ENCODE assay signal across 17 cellular contexts in genomic region chr5:35754481-35754880, GRCh38.
A peak's percentile ranks its signal among the peaks of the same experiment; 100 is the strongest.
DNase-seq lines count a peak whose midpoint lies in the region; TF ChIP-seq lines count a peak whose summit lies in the region.
"Had no signal": no experiment of that assay in that cellular context is flagged by ENCODE, and none has a peak within 500 bp of the region (broad histone marks: within the 10 kb centered on the region; RNA-seq: fewer than 3 reads in every experiment).

No MANE protein-coding gene starts in this region.

- peaks cover 82% of the 10 kb centered on the region for H3K27me3 ChIP-seq in H7 (ENCODE audit: control insufficient read depth, insufficient read depth, low read length)
- peaks cover 95% of the 10 kb centered on the region for H3K27me3 ChIP-seq in NT2/D1 (ENCODE audit: insufficient read depth, insufficient read length)
- H3K27me3 ChIP-seq in osteoblast (ENCODE audit: insufficient read depth, low read length): peaks cover 2% of the 10 kb centered on the region
- H3K27me3 ChIP-seq: BE2C had no signal

- no peaks in the 10 kb centered on the region for H4K20me1 ChIP-seq in osteoblast (ENCODE audit: insufficient read depth, low read length)

- H3K4me3 ChIP-seq in H7 (ENCODE audit: insufficient read depth, low read depth, low read length): no peak overlapping the region
- no peak overlapping the region for H3K4me3 ChIP-seq in NT2/D1 (ENCODE audit: insufficient read length, low read depth)
- no peak overlapping the region for H3K4me3 ChIP-seq in osteoblast (ENCODE audit: insufficient read depth, low read length)
- H3K4me3 ChIP-seq: A549 had no signal

- no peak overlapping the region for H3K4me2 ChIP-seq in osteoblast (ENCODE audit: insufficient read depth, low read length)
- H3K4me2 ChIP-seq: A549 had no signal

- no peaks in the 10 kb centered on the region for H3K36me3 ChIP-seq in H7 (replicated peaks; ENCODE audit: control insufficient read depth, insufficient read depth, low read length)
- H3K36me3 ChIP-seq in NT2/D1 (ENCODE audit: insufficient read depth, insufficient read length, low read length): no peaks in the 10 kb centered on the region
- no peaks in the 10 kb centered on the region for H3K36me3 ChIP-seq in osteoblast (ENCODE audit: insufficient read depth, low read length)
- H3K36me3 ChIP-seq: BE2C had no signal

- no peaks in the 10 kb centered on the region for H3K79me2 ChIP-seq in osteoblast (ENCODE audit: insufficient read depth, low read length)

- TF ChIP-seq CTCF in osteoblast (IDR thresholded peaks at IDR 0.05; ENCODE audit: extremely low read depth, low read depth, low read length): no peak

- H3K9me3 ChIP-seq in NT2/D1 (ENCODE audit: insufficient read depth, low read length): no peaks in the 10 kb centered on the region
- H3K9me3 ChIP-seq in osteoblast (ENCODE audit: low read depth, low read length): no peaks in the 10 kb centered on the region
- H3K9me3 ChIP-seq: A549, BE2C had no signal

- H3K4me1 ChIP-seq in NT2/D1 (ENCODE audit: insufficient read depth, insufficient read length) (peaks cover 2% of the 10 kb centered on the region), osteoblast (ENCODE audit: insufficient read depth, low read length) (no peaks in the 10 kb centered on the region)
- H3K4me1 ChIP-seq: A549, BE2C had no signal

- H2AFZ ChIP-seq in osteoblast (ENCODE audit: low read length): peak overlapping the region; percentile 22

- H3K27ac ChIP-seq in osteoblast (ENCODE audit: low read depth, low read length): no peak overlapping the region
- H3K27ac ChIP-seq: A549, C4-2B had no signal

- H3K9ac ChIP-seq in NT2/D1 (ENCODE audit: insufficient read length, low read depth): no peak overlapping the region

- peak; percentile 32 for DNase-seq in H7
- peak; percentile 44 for DNase-seq in NT2/D1 (ENCODE audit: low read depth, low spot score)
- DNase-seq in iPS DF 19.7 (ENCODE audit: low read depth, low spot score): peak; percentile 47
- DNase-seq in osteoblast (ENCODE audit: insufficient read length, low spot score, missing footprints): no peak
- no peak for DNase-seq in activated CD8-positive, alpha-beta memory T cell treated with anti-CD3 and anti-CD28 coated beads for 24 hours
- DNase-seq in NCI-H2171 treated with DMSO at 0.1 percent for 48 hours (lab: John Stamatoyannopoulos, UW): no peak
- DNase-seq in T-helper 2 cell: no peak
- DNase-seq: BE2C; CD4-positive, alpha-beta memory T cell; COR-L47; DMS153; DMS79 treated with DMSO at 0.1 percent for 48 hours; EL; GDM1; GOT3 had no signal

Comparison
In these comparisons a context has a peak if more than half of its experiments do, and no peak if none do; other contexts are left out.
1. DNase-seq: peak in H7 (single experiment), NT2/D1 (single experiment) and iPS DF 19.7 (single experiment); none in osteoblast (single experiment), activated CD8-positive, alpha-beta memory T cell treated with anti-CD3 and anti-CD28 coated beads for 24 hours (single experiment), NCI-H2171 treated with DMSO at 0.1 percent for 48 hours (single experiment) and T-helper 2 cell (0 of 5).